ENCODE assay signal across 8 cellular contexts in the genomic region with DNA sequence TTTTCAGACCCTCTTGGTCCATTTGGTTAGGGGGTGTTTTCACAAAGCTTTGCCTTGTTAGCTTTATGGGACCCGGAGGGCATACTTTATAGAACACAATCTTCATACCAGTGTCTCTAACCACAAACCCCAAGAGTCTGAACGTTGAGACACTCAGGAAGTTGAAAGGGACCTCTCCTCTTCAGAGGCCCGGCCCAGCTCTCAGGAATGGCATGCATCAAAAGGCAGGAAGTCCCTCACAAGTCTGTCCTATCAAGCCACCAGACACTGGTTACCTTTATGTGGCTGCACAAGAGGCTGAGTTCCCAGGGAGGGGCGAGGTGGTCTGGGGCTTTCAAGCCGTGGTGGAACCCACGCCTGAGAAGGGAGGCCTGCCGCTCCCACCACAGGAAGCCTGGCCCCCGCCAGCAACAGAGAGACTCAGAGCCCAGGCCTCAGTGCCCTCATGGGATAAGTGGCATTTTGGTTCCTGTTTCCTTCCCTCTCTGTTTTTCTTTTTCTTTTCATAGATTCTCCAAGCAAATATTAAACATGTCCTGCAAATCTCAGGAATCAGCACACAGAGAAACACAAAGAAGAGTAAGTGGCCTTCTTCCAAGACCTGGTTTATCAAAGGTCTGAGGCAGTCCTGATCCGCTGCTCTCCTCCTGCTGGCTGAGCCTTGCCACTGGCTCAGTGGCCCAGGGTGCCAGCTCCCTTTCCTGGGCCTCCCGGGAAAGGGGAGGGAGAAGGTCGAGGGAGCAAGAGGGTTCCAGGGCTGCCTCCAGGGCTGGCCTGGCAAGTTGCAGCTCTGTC. TPM values are rescaled to one million over a fixed set of nuclear protein-coding genes. Genes with fewer than 3 reads are reported as not detected.
DNase-seq lines count a peak whose midpoint lies in the region; ATAC-seq, FAIRE-seq and TF ChIP-seq lines count a peak whose summit lies in the region.
"Not testable (repeated sequence)": the region's sequence is repeated elsewhere in the genome, so short reads cannot be mapped to it uniquely, and the experiment has no call there.

No MANE protein-coding gene starts in this region.

- not testable (repeated sequence) for TF ChIP-seq POLR2A in endothelial cell of umbilical vein (IDR thresholded peaks at IDR 0.05; ENCODE audit: low read depth, low read length); upper lobe of left lung (IDR thresholded peaks at IDR 0.05)

- DNase-seq in HFFc6, result peak; percentile 74
- DNase-seq in T-helper 2 cell, result peak in 3 of 5 experiments; percentile 8 to 85 (median 60)
- peak; percentile 46 for DNase-seq in activated T-helper 2 cell treated with anti-CD3 and anti-CD28 coated beads, Interferon-gamma antibody, Interleukin-2, Interleukin-4, amounts not matched to agents 10 μg/mL and 5 μg/mL and 100 μg/mL, durations not matched to agents 14 hours and 24 hours and 36 hours (ENCODE audit: low spot score)
- not testable (repeated sequence) for DNase-seq in endothelial cell of umbilical vein (ENCODE audit: low read depth, low spot score); natural killer cell; upper lobe of left lung

- not testable (repeated sequence) for H3K36me3 Mint-ChIP-seq in HFFc6 (ENCODE audit: low read depth); activated T-helper 2 cell treated with anti-CD3 and anti-CD28 coated beads, Interferon-gamma antibody, Interleukin-2, Interleukin-4, amounts not matched to agents 10 μg/mL and 5 μg/mL and 100 μg/mL, durations not matched to agents 14 hours and 24 hours and 36 hours (ENCODE audit: low read depth); natural killer cell

- H3K4me1 ChIP-seq in endothelial cell of umbilical vein (ENCODE audit: control insufficient read depth, extremely low read depth, insufficient read depth, low read length) (peaks cover 34% of the 10 kb centered on the region), upper lobe of left lung (peaks cover 32 to 52% (median 34%) of the 10 kb centered on the region in 4 donors)

- FAIRE-seq in endothelial cell of umbilical vein (lab: Jason Lieb, UNC), result peak; percentile 24

- H3K27me3 ChIP-seq in endothelial cell of umbilical vein (ENCODE audit: control insufficient read depth in 2 of 2, insufficient read depth in 2 of 2, low read length in 2 of 2); upper lobe of left lung: not testable (repeated sequence)

- H3K79me2 ChIP-seq in endothelial cell of umbilical vein (ENCODE audit: control insufficient read depth, insufficient read depth, low read length), result not testable (repeated sequence)

- H3K4me2 ChIP-seq in endothelial cell of umbilical vein (ENCODE audit: insufficient read depth, low read length), result not testable (repeated sequence)

- ATAC-seq in GM18499 (IDR thresholded peaks at IDR 0.05; ENCODE audit: insufficient read depth, unreplicated experiment) (peak; percentile 77), natural killer cell (peak; percentile 39 to 66 (median 57)), upper lobe of left lung (ENCODE audit: low FRiP score in 2 of 2) (peak; percentile 22 to 74)

- 27 to 31% methylated on average over 10 to 11 of the region's 11 CpGs for WGBS in upper lobe of left lung, 2 donors

- peak; percentile 52 for TF ChIP-seq CTCF in HFFc6 (IDR thresholded peaks at IDR 0.05)
- TF ChIP-seq CTCF in endothelial cell of umbilical vein (IDR thresholded peaks at IDR 0.05; ENCODE audit: extremely low read depth in 1 of 2, insufficient read depth in 1 of 2, low read depth in 1 of 2, low read length in 2 of 2), result peak in 1 of 2 donors; percentile 27
- TF ChIP-seq CTCF in natural killer cell (IDR thresholded peaks at IDR 0.05); upper lobe of left lung (IDR thresholded peaks at IDR 0.05): not testable (repeated sequence)

- dilution Hi-C loops in endothelial cell of umbilical vein (cut with MboI; ENCODE audit: extremely low pct_ligation_motif_present, low sequenced_read_pairs), result not testable (repeated sequence)

- not testable (repeated sequence) for H3K9me3 ChIP-seq in KOPT-K1 (ENCODE audit: insufficient read depth, low read length, poor library complexity, severe bottlenecking); endothelial cell of umbilical vein (replicated peaks; ENCODE audit: control insufficient read depth, insufficient read depth, low read length); upper lobe of left lung

- peaks cover 62% of the 10 kb centered on the region for H3K4me1 Mint-ChIP-seq in HFFc6 (ENCODE audit: low read depth)
- H3K4me1 Mint-ChIP-seq in activated T-helper 2 cell treated with anti-CD3 and anti-CD28 coated beads, Interferon-gamma antibody, Interleukin-2, Interleukin-4, amounts not matched to agents 10 μg/mL and 5 μg/mL and 100 μg/mL, durations not matched to agents 14 hours and 24 hours and 36 hours (ENCODE audit: low read depth), result peaks cover 50% of the 10 kb centered on the region
- peaks cover 50 to 62% of the 10 kb centered on the region in 2 donors for H3K4me1 Mint-ChIP-seq in natural killer cell

- peak overlapping the region; percentile 42 for H3K4me3 Mint-ChIP-seq in HFFc6
- H3K4me3 Mint-ChIP-seq in activated T-helper 2 cell treated with anti-CD3 and anti-CD28 coated beads, Interferon-gamma antibody, Interleukin-2, Interleukin-4, amounts not matched to agents 10 μg/mL and 5 μg/mL and 100 μg/mL, durations not matched to agents 14 hours and 24 hours and 36 hours (ENCODE audit: low read depth), result peak overlapping the region; percentile 73
- H3K4me3 Mint-ChIP-seq in natural killer cell, result peak overlapping the region; percentile 88

- POLR2A ChIA-PET in endothelial cell of umbilical vein (lab: Charles Lee), result not testable (repeated sequence)

- not testable (repeated sequence) for BruUV-seq in endothelial cell of umbilical vein (replicated peaks; lab: Mats Ljungman, UMichigan)

- not testable (repeated sequence) for H3K4me3 ChIP-seq in endothelial cell of umbilical vein (replicated peaks in 1 of 3; ENCODE audit: insufficient read depth in 1 of 3, low read depth in 1 of 3, low read length in 3 of 3); upper lobe of left lung

- intact Hi-C loops in activated T-helper 2 cell treated with anti-CD3 and anti-CD28 coated beads, Interferon-gamma antibody, Interleukin-2, Interleukin-4, amounts not matched to agents 10 μg/mL and 5 μg/mL and 100 μg/mL, durations not matched to agents 14 hours and 24 hours and 36 hours (cut with micrococcal nuclease), result loop anchor here (10.0 kb wide), 1 partner anchor 252 kb away; no protein-coding TSS in a partner anchor
- intact Hi-C loops in endothelial cell of umbilical vein (cut with micrococcal nuclease); natural killer cell (cut with micrococcal nuclease): not testable (repeated sequence)

- H4K20me1 ChIP-seq in endothelial cell of umbilical vein (replicated peaks; ENCODE audit: control insufficient read depth, extremely low read depth, insufficient read depth, low read length), result not testable (repeated sequence)

- CTCF ChIA-PET in endothelial cell of umbilical vein (lab: Charles Lee), result not testable (repeated sequence)

- H3K9me1 ChIP-seq in endothelial cell of umbilical vein (replicated peaks; ENCODE audit: control insufficient read depth, extremely low read depth, insufficient read depth, low read length), result not testable (repeated sequence)

- not testable (repeated sequence) for H3K9ac ChIP-seq in endothelial cell of umbilical vein (replicated peaks; ENCODE audit: extremely low read depth, insufficient read depth, low read length)

- TF ChIP-seq EP300 in upper lobe of left lung (IDR thresholded peaks at IDR 0.05), result not testable (repeated sequence)

- peak overlapping the region; percentile 76 for H2AFZ ChIP-seq in endothelial cell of umbilical vein (ENCODE audit: low read depth, low read length)

- H3K36me3 ChIP-seq in KOPT-K1 (ENCODE audit: insufficient read depth, low read length); endothelial cell of umbilical vein (ENCODE audit: control insufficient read depth in 2 of 2, extremely low read depth in 1 of 2, insufficient read depth in 2 of 2, low read length in 2 of 2); upper lobe of left lung: not testable (repeated sequence)

- H3K27ac Mint-ChIP-seq in HFFc6 (peak overlapping the region; percentile 93), natural killer cell (peak overlapping the region; percentile 92 to 95)
- H3K27ac Mint-ChIP-seq in activated T-helper 2 cell treated with anti-CD3 and anti-CD28 coated beads, Interferon-gamma antibody, Interleukin-2, Interleukin-4, amounts not matched to agents 10 μg/mL and 5 μg/mL and 100 μg/mL, durations not matched to agents 14 hours and 24 hours and 36 hours, result peak overlapping the region; percentile 94

- peak overlapping the region; percentile 91 for H3K27ac ChIP-seq in KOPT-K1 (ENCODE audit: low read depth, low read length, poor library complexity, severe bottlenecking)
- H3K27ac ChIP-seq in endothelial cell of umbilical vein (ENCODE audit: insufficient read depth, low read depth, low read length), result peak overlapping the region; percentile 0
- peak overlapping the region; percentile 3 to 68 (median 62) for H3K27ac ChIP-seq in upper lobe of left lung

- not testable (repeated sequence) for H3K9me3 Mint-ChIP-seq in HFFc6; activated T-helper 2 cell treated with anti-CD3 and anti-CD28 coated beads, Interferon-gamma antibody, Interleukin-2, Interleukin-4, amounts not matched to agents 10 μg/mL and 5 μg/mL and 100 μg/mL, durations not matched to agents 14 hours and 24 hours and 36 hours; natural killer cell

- H3K27me3 Mint-ChIP-seq in HFFc6 (ENCODE audit: insufficient read depth); activated T-helper 2 cell treated with anti-CD3 and anti-CD28 coated beads, Interferon-gamma antibody, Interleukin-2, Interleukin-4, amounts not matched to agents 10 μg/mL and 5 μg/mL and 100 μg/mL, durations not matched to agents 14 hours and 24 hours and 36 hours (ENCODE audit: low read depth); natural killer cell (ENCODE audit: low read depth in 2 of 2): not testable (repeated sequence)

RNA-seq across cellular contexts. Expression of a gene that starts 50.6 kb away (rescaled TPM):
- 100 to 1,000 TPM in 3 of 6 experiments, 10 to 100 TPM in 3; 92.5 to 206 (median 99.1) TPM for total RNA-seq in HFFc6 (2021; fragmentation: NEBNext Ultra II Directional; extraction: Animal tissue kit (Norgen Biotek cat#: 25700))
- total RNA-seq in activated T-helper 2 cell treated with anti-CD3 and anti-CD28 coated beads, Interferon-gamma antibody, Interleukin-2, Interleukin-4, amounts not matched to agents 10 μg/mL and 5 μg/mL and 100 μg/mL, durations not matched to agents 14 hours and 24 hours and 36 hours, result 12.6 and 13.1 TPM in 2 replicates
- total RNA-seq in endothelial cell of umbilical vein (105 and 108 TPM in 2 replicates), natural killer cell (10 to 100 TPM; 43.8 to 54.5 (median 46.5) TPM), upper lobe of left lung (10 to 100 TPM; 24.1 to 58.2 (median 34.9) TPM)
- polyA plus RNA-seq in endothelial cell of umbilical vein, result 23.8 and 32.9 TPM in 2 replicates
- polyA plus RNA-seq in endothelial cell of umbilical vein (2011; cell fraction: cytosol; rRNA removed), result 39.6 and 40.3 TPM in 2 replicates
- 103 and 124 TPM in 2 replicates for polyA plus RNA-seq in endothelial cell of umbilical vein (2011; cell fraction: nucleus; rRNA removed)
- polyA plus RNA-seq in endothelial cell of umbilical vein (2012), result 124 and 143 TPM in 2 replicates
- 143 and 160 TPM in 2 replicates for polyA minus RNA-seq in endothelial cell of umbilical vein
- 9.0 TPM for polyA minus RNA-seq in endothelial cell of umbilical vein (2011; cell fraction: cytosol; rRNA and poly(A)+ RNA removed)
- polyA minus RNA-seq in endothelial cell of umbilical vein (2011; cell fraction: nucleus; rRNA and poly(A)+ RNA removed), result 144 and 211 TPM in 2 replicates

Comparison
In these comparisons a context has a peak if more than half of its experiments do, and no peak if none do; other contexts are left out.
1. H3K27ac ChIP-seq: peak in every context shown above with its lines; median percentile 91 in KOPT-K1; 62 in upper lobe of left lung; 0 in endothelial cell of umbilical vein.